ENCODE assay signal across 13 cellular contexts in the genomic region with DNA sequence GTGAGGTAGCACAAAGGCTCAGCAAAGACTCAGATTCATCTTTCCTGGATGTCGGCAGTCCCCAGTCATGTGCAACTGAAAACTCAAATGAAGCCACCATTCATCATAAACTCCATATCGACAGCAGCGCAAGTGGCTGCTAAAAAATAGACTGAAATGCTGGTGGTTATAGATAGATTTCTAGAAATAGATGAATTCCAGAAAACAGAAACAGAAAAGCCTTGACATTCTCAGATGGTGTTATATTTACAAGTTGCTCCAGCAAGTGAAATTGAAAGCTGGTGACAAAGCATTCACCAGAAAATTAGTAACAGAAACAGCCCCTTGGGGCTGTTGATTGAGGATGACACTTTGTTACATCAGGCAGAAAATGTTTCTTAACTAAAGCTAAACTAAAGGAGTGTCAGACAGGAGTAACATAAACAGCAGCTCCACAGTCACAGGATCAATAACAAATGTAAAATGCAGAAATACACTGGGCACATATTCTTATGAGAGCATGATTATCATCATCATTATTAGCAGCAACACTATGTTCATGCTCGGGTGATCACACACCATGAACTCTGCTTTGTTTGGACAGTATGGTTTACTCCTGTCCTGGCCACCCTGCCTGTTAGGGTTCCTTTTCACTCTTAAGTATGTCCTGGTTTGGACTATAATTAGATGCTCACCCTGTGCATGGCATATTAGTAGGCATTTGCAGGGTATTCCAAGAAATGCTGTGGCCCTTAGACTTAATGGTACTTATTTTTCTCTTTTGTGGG. TPM values are rescaled to one million over a fixed set of nuclear protein-coding genes. Genes with fewer than 3 reads are reported as not detected.
A peak's percentile ranks its signal among the peaks of the same experiment; 100 is the strongest.
DNase-seq lines count a peak whose midpoint lies in the region; ATAC-seq and TF ChIP-seq lines count a peak whose summit lies in the region.
"Had no signal": no experiment of that assay in that cellular context is flagged by ENCODE, and none has a peak within 500 bp of the region (broad histone marks: within the 10 kb centered on the region; RNA-seq: fewer than 3 reads in every experiment).

No MANE protein-coding gene starts in this region.

- no peak for TF ChIP-seq CTCF in GM12865 (IDR thresholded peaks at IDR 0.05; ENCODE audit: insufficient read depth, low read depth, low read length, missing control alignments)

- no peak overlapping the region for H3K4me3 ChIP-seq in GM12865 (ENCODE audit: low read depth, low read length)
- H3K4me3 ChIP-seq: mucosa of descending colon had no signal

- peak; percentile 90 for ATAC-seq in GM19351 (IDR thresholded peaks at IDR 0.05; ENCODE audit: unreplicated experiment)
- ATAC-seq in HG02759 (IDR thresholded peaks at IDR 0.05; ENCODE audit: unreplicated experiment) = peak; percentile 75
- peak; percentile 64 for ATAC-seq in HG03469 (IDR thresholded peaks at IDR 0.05; ENCODE audit: unreplicated experiment)
- ATAC-seq in left lobe of liver = no peak
- ATAC-seq in HG03039 (IDR thresholded peaks at IDR 0.05; ENCODE audit: unreplicated experiment) = no peak
- ATAC-seq: mucosa of descending colon had no signal

- no peak overlapping the region for H3K27ac ChIP-seq in substantia nigra (ENCODE audit: low read depth, low read length, poor library complexity, severe bottlenecking)

- DNase-seq in GM12865 (ENCODE audit: low read depth) (peak; percentile 13), left lobe of liver (ENCODE audit: low spot score) (no peak), NCI-H187 (lab: John Stamatoyannopoulos, UW) (no peak), substantia nigra (lab: John Stamatoyannopoulos, UW) (no peak)
- DNase-seq: activated CD4-positive, alpha-beta T cell treated with anti-CD3 and anti-CD28 coated beads for 48 hours; cerebellar nuclear complex; DMS79; mucosa of descending colon; NCI-H1092 had no signal

RNA-seq across cellular contexts. Expression of gene SLC35F1, which starts 36.4 kb away (rescaled TPM):
- total RNA-seq in left lobe of liver = not detected

Comparison
In these comparisons a context has a peak if more than half of its experiments do, and no peak if none do; other contexts are left out.
1. ATAC-seq: peak in GM19351 (single experiment), HG02759 (single experiment) and HG03469 (single experiment); none in left lobe of liver (single experiment) and HG03039 (single experiment).